In genomic region chr7:70761711-70762328, GRCh38 we compare ENCODE assay signal across 18 cellular contexts.
DNase-seq lines count a peak whose midpoint lies in the region; ATAC-seq and TF ChIP-seq lines count a peak whose summit lies in the region.
"Had no signal": no experiment of that assay in that cellular context is flagged by ENCODE, and none has a peak within 500 bp of the region (broad histone marks: within the 10 kb centered on the region; RNA-seq: fewer than 3 reads in every experiment).

No MANE protein-coding gene starts in this region.

- peaks cover 5 to 18% (median 7%) of the 10 kb centered on the region in 3 donors for H3K4me1 Mint-ChIP-seq in naive B cell

- no peak for TF ChIP-seq CTCF in GM12864 (IDR thresholded peaks at IDR 0.05; ENCODE audit: low read depth, low read length, missing control alignments)

- H3K4me3 Mint-ChIP-seq in naive B cell: no peak overlapping the region

- H3K27ac Mint-ChIP-seq in naive B cell: no peak overlapping the region

- H3K4me3 ChIP-seq in GM12864 (ENCODE audit: low read depth, low read length): no peak overlapping the region

- DNase-seq in GM12864 (ENCODE audit: low read depth): peak; percentile 54
- peak; percentile 2 for DNase-seq in naive B cell
- DNase-seq in KG1 (lab: John Stamatoyannopoulos, UW): no peak
- no peak for DNase-seq in NCI-H446 treated with DMSO at 0.1 percent for 48 hours (lab: John Stamatoyannopoulos, UW)
- DNase-seq: activated CD4-positive, alpha-beta T cell treated with anti-CD3 and anti-CD28 coated beads for 4 hours; activated CD8-positive, alpha-beta memory T cell treated with anti-CD3 and anti-CD28 coated beads, Interleukin-2, amount 50 U/mL, for 48 hours; activated naive CD4-positive, alpha-beta T cell treated with anti-CD3 and anti-CD28 coated beads, Interleukin-2, amount 50 U/mL, for 16 hours; brain microvascular endothelial cell; Calu3; GDM1; hippocampal formation; left cardiac atrium; NCI-H1694; NCI-H510A had no signal

- ATAC-seq in GM21360 (IDR thresholded peaks at IDR 0.05; ENCODE audit: unreplicated experiment): peak; percentile 32
- peak; percentile 28 for ATAC-seq in HG03469 (IDR thresholded peaks at IDR 0.05; ENCODE audit: unreplicated experiment)
- ATAC-seq in naive B cell (ENCODE audit: low read depth in 2 of 2): peak; percentile 54 to 59
- no peak for ATAC-seq in HG03108 (IDR thresholded peaks at IDR 0.05; ENCODE audit: unreplicated experiment)
- ATAC-seq in HG03039 (IDR thresholded peaks at IDR 0.05; ENCODE audit: unreplicated experiment): no peak
- ATAC-seq: left cardiac atrium had no signal

- H3K27me3 Mint-ChIP-seq in naive B cell: no peaks in the 10 kb centered on the region

- H3K36me3 Mint-ChIP-seq in naive B cell: peaks cover 0 to 17% of the 10 kb centered on the region in 2 donors

- no peaks in the 10 kb centered on the region for H3K9me3 Mint-ChIP-seq in naive B cell

Comparison
In these comparisons a context has a peak if more than half of its experiments do, and no peak if none do; other contexts are left out.
1. DNase-seq: peak in GM12864 (single experiment) and naive B cell (single experiment); none in KG1 (single experiment) and NCI-H446 treated with DMSO at 0.1 percent for 48 hours (single experiment).
2. ATAC-seq: peak in GM21360 (single experiment), HG03469 (single experiment) and naive B cell (2 of 2); none in HG03108 (single experiment) and HG03039 (single experiment).